1 cellular context compared by ENCODE assay signal in the genomic region with DNA sequence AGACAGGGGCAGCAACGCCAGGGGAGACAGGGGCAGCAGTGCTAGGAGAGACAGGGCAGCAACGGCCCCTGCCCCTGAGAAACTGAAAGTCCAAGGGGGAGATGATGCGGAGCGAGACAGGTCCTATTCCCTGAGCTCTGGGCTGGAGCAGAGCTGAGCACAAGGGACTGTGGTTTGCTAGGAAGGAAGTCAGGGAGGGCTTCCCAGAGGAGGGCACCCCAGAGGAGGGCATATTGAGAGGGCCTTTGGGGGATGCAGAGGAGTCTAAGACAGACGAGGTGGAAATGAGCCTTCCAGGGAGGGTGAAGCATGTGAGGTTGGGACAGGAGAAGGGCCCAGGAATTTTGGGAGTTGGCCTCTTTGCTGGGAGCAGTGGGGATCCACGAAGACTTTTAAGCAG.
TF ChIP-seq lines count a peak whose summit lies in the region.

No MANE protein-coding gene starts in this region.

TF ChIP-seq in K562, 482 proteins besides CTCF, POLR2A, EP300 and RAD21:
- TF ChIP-seq ZFP36 (IDR thresholded peaks at IDR 0.05; ENCODE audit: low read depth, low read length, partially characterized antibody) (peak; percentile 81), ZNF175 (CRISPR knock-in tag; IDR thresholded peaks at IDR 0.05; ENCODE audit: low read depth) (no peak), ZNF436 (CRISPR knock-in tag; IDR thresholded peaks at IDR 0.05) (0 out of 2 replicates have a peak, but pooled peaks have one; percentile 18), POLR2B (IDR thresholded peaks at IDR 0.05; ENCODE audit: low read depth, partially characterized antibody) (no peak), MAX (CRISPR knock-in tag; IDR thresholded peaks at IDR 0.05) (no peak)
TF ChIP-seq in K562: peak in this region for 2.
